Comparison of ENCODE assay signal across 11 cellular contexts in genomic region chr10:11448545-11449244, GRCh38.
DNase-seq lines count a peak whose midpoint lies in the region; ATAC-seq and TF ChIP-seq lines count a peak whose summit lies in the region.
"Had no signal": no experiment of that assay in that cellular context is flagged by ENCODE, and none has a peak within 500 bp of the region (broad histone marks: within the 10 kb centered on the region; RNA-seq: fewer than 3 reads in every experiment).

No MANE protein-coding gene starts in this region.

- H3K27ac ChIP-seq in right atrium auricular region (no peak overlapping the region), ascending aorta (no peak overlapping the region)
- H3K27ac ChIP-seq: skin epidermis had no signal

- H3K27ac Mint-ChIP-seq in activated CD8-positive, alpha-beta T cell treated with anti-CD3 and anti-CD28 coated beads, Interleukin-2, amount 10 ng/mL, durations not matched to agents 7 days and 5 days: no peak overlapping the region
- H3K27ac Mint-ChIP-seq: activated T-helper 1 cell treated with anti-CD3 and anti-CD28 coated beads, Interleukin-12 subunit alpha, Interleukin-12 subunit beta, Interleukin-2, Interleukin-4 antibody, amounts not matched to agents 30 ng/mL and 10 ng/mL and 1 ng/mL, durations not matched to agents 14 hours and 24 hours and 36 hours had no signal

- H3K27me3 ChIP-seq in right atrium auricular region (no peaks in the 10 kb centered on the region), ascending aorta (no peaks in the 10 kb centered on the region)

- TF ChIP-seq CTCF in right atrium auricular region (IDR thresholded peaks at IDR 0.05) (no peak), ascending aorta (IDR thresholded peaks at IDR 0.05) (no peak)

- no peaks in the 10 kb centered on the region for H3K9me3 Mint-ChIP-seq in activated CD8-positive, alpha-beta T cell treated with anti-CD3 and anti-CD28 coated beads, Interleukin-2, amount 10 ng/mL, durations not matched to agents 7 days and 5 days (ENCODE audit: insufficient read depth)
- H3K9me3 Mint-ChIP-seq: activated T-helper 1 cell treated with anti-CD3 and anti-CD28 coated beads, Interleukin-12 subunit alpha, Interleukin-12 subunit beta, Interleukin-2, Interleukin-4 antibody, amounts not matched to agents 30 ng/mL and 10 ng/mL and 1 ng/mL, durations not matched to agents 14 hours and 24 hours and 36 hours had no signal

- DNase-seq in right atrium auricular region (ENCODE audit: low spot score): peak; percentile 32
- no peak for DNase-seq in left cardiac atrium
- DNase-seq in ascending aorta (ENCODE audit: low spot score in 2 of 2): no peak
- no peak for DNase-seq in GDM1 (lab: John Stamatoyannopoulos, UW)
- no peak for DNase-seq in activated CD8-positive, alpha-beta T cell treated with anti-CD3 and anti-CD28 coated beads, Interleukin-2, amount 10 ng/mL, durations not matched to agents 7 days and 5 days
- no peak for DNase-seq in pons (ENCODE audit: low spot score)

- H3K36me3 Mint-ChIP-seq in activated CD8-positive, alpha-beta T cell treated with anti-CD3 and anti-CD28 coated beads, Interleukin-2, amount 10 ng/mL, durations not matched to agents 7 days and 5 days (ENCODE audit: low read depth): no peaks in the 10 kb centered on the region

- no peaks in the 10 kb centered on the region for H3K4me1 ChIP-seq in right atrium auricular region
- no peaks in the 10 kb centered on the region for H3K4me1 ChIP-seq in ascending aorta

- POLR2A ChIA-PET in activated CD8-positive, alpha-beta T cell treated with anti-CD3 and anti-CD28 coated beads, Interleukin-2, amount 10 ng/mL, durations not matched to agents 7 days and 5 days (lab: Charles Lee): no interaction called here

- CTCF ChIA-PET in activated CD8-positive, alpha-beta T cell treated with anti-CD3 and anti-CD28 coated beads, Interleukin-2, amount 10 ng/mL, durations not matched to agents 7 days and 5 days (lab: Charles Lee): interaction anchor here (1.4 kb wide), 1 partner anchor 7 kb away, joined by 4 read pairs; no protein-coding TSS in a partner anchor

- H3K36me3 ChIP-seq in right atrium auricular region (no peaks in the 10 kb centered on the region), ascending aorta (no peaks in the 10 kb centered on the region)

- intact Hi-C loops in left cardiac atrium (cut with DNase I): no loop called here
- intact Hi-C loops in ascending aorta (cut with DNase I): no loop called here

- H3K9me3 ChIP-seq in right atrium auricular region (no peaks in the 10 kb centered on the region), ascending aorta (no peaks in the 10 kb centered on the region)

- H3K27me3 Mint-ChIP-seq in activated CD8-positive, alpha-beta T cell treated with anti-CD3 and anti-CD28 coated beads, Interleukin-2, amount 10 ng/mL, durations not matched to agents 7 days and 5 days (ENCODE audit: low read depth): peaks cover 9% of the 10 kb centered on the region

- ATAC-seq in left cardiac atrium (no peak), HG02623 (IDR thresholded peaks at IDR 0.05; ENCODE audit: unreplicated experiment) (peak; percentile 85), HG03558 (IDR thresholded peaks at IDR 0.05; ENCODE audit: extremely low read depth, unreplicated experiment) (peak; percentile 75)
- ATAC-seq in activated CD8-positive, alpha-beta T cell treated with anti-CD3 and anti-CD28 coated beads, Interleukin-2, amount 10 ng/mL, durations not matched to agents 7 days and 5 days: no peak

- peaks cover 2% of the 10 kb centered on the region for H3K4me1 Mint-ChIP-seq in activated CD8-positive, alpha-beta T cell treated with anti-CD3 and anti-CD28 coated beads, Interleukin-2, amount 10 ng/mL, durations not matched to agents 7 days and 5 days (ENCODE audit: low read depth)

- no peak overlapping the region for H3K4me3 Mint-ChIP-seq in activated CD8-positive, alpha-beta T cell treated with anti-CD3 and anti-CD28 coated beads, Interleukin-2, amount 10 ng/mL, durations not matched to agents 7 days and 5 days
- H3K4me3 Mint-ChIP-seq: activated T-helper 1 cell treated with anti-CD3 and anti-CD28 coated beads, Interleukin-12 subunit alpha, Interleukin-12 subunit beta, Interleukin-2, Interleukin-4 antibody, amounts not matched to agents 30 ng/mL and 10 ng/mL and 1 ng/mL, durations not matched to agents 14 hours and 24 hours and 36 hours had no signal

- H3K4me3 ChIP-seq in right atrium auricular region: no peak overlapping the region
- no peak overlapping the region for H3K4me3 ChIP-seq in ascending aorta
- H3K4me3 ChIP-seq: lung, skin epidermis had no signal

Comparison
In these comparisons a context has a peak if more than half of its experiments do, and no peak if none do; other contexts are left out.
1. ATAC-seq: peak in HG02623 (single experiment) and HG03558 (single experiment); none in left cardiac atrium (0 of 2) and activated CD8-positive, alpha-beta T cell treated with anti-CD3 and anti-CD28 coated beads, Interleukin-2, amount 10 ng/mL, durations not matched to agents 7 days and 5 days (single experiment).